In the genomic region with DNA sequence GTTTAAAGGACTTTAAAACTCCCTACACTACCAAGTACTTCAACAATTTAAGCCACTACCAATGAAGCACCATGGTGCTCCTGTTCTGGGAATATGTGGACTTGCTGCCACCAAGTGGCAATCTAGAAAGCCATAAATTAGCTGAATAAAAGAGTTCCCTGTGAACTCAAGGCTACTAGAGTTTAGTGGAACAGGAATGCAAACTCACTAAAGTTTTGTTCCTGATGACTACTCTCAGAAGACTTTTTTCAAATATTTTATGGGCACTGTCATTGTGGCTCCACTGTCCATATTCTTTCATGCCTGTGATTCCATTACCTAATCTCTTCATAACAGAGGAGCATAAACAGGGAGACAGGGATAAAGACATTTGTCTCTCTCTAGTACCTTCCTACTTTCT, we compare ENCODE assay signal across 8 cellular contexts.
A peak's percentile ranks its signal among the peaks of the same experiment; 100 is the strongest.
DNase-seq lines count a peak whose midpoint lies in the region; ATAC-seq and TF ChIP-seq lines count a peak whose summit lies in the region.

No MANE protein-coding gene starts in this region.

- no peaks in the 10 kb centered on the region for H3K79me2 ChIP-seq in OCI-LY3 (ENCODE audit: low read length)

- H3K36me3 ChIP-seq in OCI-LY3 (replicated peaks; ENCODE audit: low read depth, low read length), result peaks cover 2% of the 10 kb centered on the region
- no peaks in the 10 kb centered on the region for H3K36me3 ChIP-seq in brain microvascular endothelial cell (replicated peaks)

- in situ Hi-C loops in brain microvascular endothelial cell (cut with HindIII; ENCODE audit: low pct_ligation_motif_present, low sequenced_read_pairs), result loop anchor here (25.0 kb wide), 1 partner anchor 192 kb away; no protein-coding TSS in a partner anchor

- H3K27ac ChIP-seq in OCI-LY3 (ENCODE audit: low read length) (no peak overlapping the region), brain microvascular endothelial cell (peak overlapping the region; percentile 73)

- H3K4me1 ChIP-seq in OCI-LY3 (ENCODE audit: low read length), result peaks cover 7% of the 10 kb centered on the region

- H3K9me3 ChIP-seq in OCI-LY3 (ENCODE audit: insufficient read depth, low read length), result no peaks in the 10 kb centered on the region

- DNase-seq in Daoy (ENCODE audit: low read depth) (peak; percentile 73), HuH-7.5 (ENCODE audit: low spot score) (peak; percentile 14), brain microvascular endothelial cell (peak; percentile 86), iPS-NIHi7 (ENCODE audit: extremely low spot score) (peak; percentile 57), smooth muscle cell of the brain vasculature (ENCODE audit: low read depth, low spot score) (peak; percentile 54)
- no peak for DNase-seq in stimulated activated naive CD4-positive, alpha-beta T cell treated with Interleukin-2 at 50 U/mL for 16 hours (lab: John Stamatoyannopoulos, UW)

- H3K27me3 ChIP-seq in OCI-LY3 (ENCODE audit: low read depth, low read length), result no peaks in the 10 kb centered on the region
- H3K27me3 ChIP-seq in brain microvascular endothelial cell (replicated peaks), result no peaks in the 10 kb centered on the region

- TF ChIP-seq CTCF in OCI-LY3 (IDR thresholded peaks at IDR 0.05; ENCODE audit: low read depth, low read length) (peak; percentile 71), brain microvascular endothelial cell (IDR thresholded peaks at IDR 0.05; ENCODE audit: low read depth, low read length, missing control alignments) (peak; percentile 77)

- H4K20me1 ChIP-seq in OCI-LY3 (ENCODE audit: insufficient read depth, low read length), result peaks cover 5% of the 10 kb centered on the region; the same call in 1 of the 2 replicates

- H3K4me3 ChIP-seq in OCI-LY3 (ENCODE audit: low read length), result no peak overlapping the region
- no peak overlapping the region for H3K4me3 ChIP-seq in brain microvascular endothelial cell (ENCODE audit: low read depth, low read length)

- H3K4me2 ChIP-seq in OCI-LY3 (ENCODE audit: low read length), result no peak overlapping the region

- no peak overlapping the region for H3K9ac ChIP-seq in OCI-LY3 (ENCODE audit: low read length)

- H2AFZ ChIP-seq in OCI-LY3 (ENCODE audit: low read depth, low read length), result no peak overlapping the region

- ATAC-seq in GM19455 (IDR thresholded peaks at IDR 0.05; ENCODE audit: unreplicated experiment), result no peak
